ENCODE assay signal across 1 cellular context in genomic region chr7:74708569-74709275, GRCh38.
TF ChIP-seq lines count a peak whose summit lies in the region.

No MANE protein-coding gene starts in this region.

TF ChIP-seq in HepG2, 621 proteins besides CTCF, POLR2A, EP300 and RAD21:
- TF ChIP-seq TCF7L2 (IDR thresholded peaks at IDR 0.05; ENCODE audit: low read depth, low read length) (no peak), RBM22 (optimal IDR thresholded peaks at IDR 0.05; ENCODE audit: low read length) (peak; percentile 71), CEBPB (IDR thresholded peaks at IDR 0.05; ENCODE audit: borderline replicate concordance, low read depth, low read length) (peak; percentile 77)
TF ChIP-seq in HepG2: peak in this region for 2.
